Comparison of ENCODE assay signal across 15 cellular contexts in genomic region chr3:115974940-115975339, GRCh38.
A peak's percentile ranks its signal among the peaks of the same experiment; 100 is the strongest.
DNase-seq lines count a peak whose midpoint lies in the region; ATAC-seq, FAIRE-seq and TF ChIP-seq lines count a peak whose summit lies in the region.
"Had no signal": no experiment of that assay in that cellular context is flagged by ENCODE, and none has a peak within 500 bp of the region (broad histone marks: within the 10 kb centered on the region; RNA-seq: fewer than 3 reads in every experiment).

No MANE protein-coding gene starts in this region.

- no peaks in the 10 kb centered on the region for H4K20me1 ChIP-seq in hepatocyte (ENCODE audit: insufficient read depth, poor library complexity, severe bottlenecking)

- FAIRE-seq in bronchial epithelial cell (lab: Jason Lieb, UNC), result no peak
- FAIRE-seq: A204.1, G401.6, GM12891 had no signal

- H3K4me2 ChIP-seq in hepatocyte, result peak overlapping the region; percentile 4
- H3K4me2 ChIP-seq: KMS-11 had no signal

- no peak overlapping the region for H2AFZ ChIP-seq in hepatocyte
- H2AFZ ChIP-seq: GM23248 had no signal

- no peaks in the 10 kb centered on the region for H3K79me2 ChIP-seq in hepatocyte

- H3K36me3 ChIP-seq in MG63 (no peaks in the 10 kb centered on the region), bronchial epithelial cell (ENCODE audit: control insufficient read depth, insufficient read depth, low read length) (no peaks in the 10 kb centered on the region), hepatocyte (replicated peaks; ENCODE audit: insufficient read depth, low read depth) (no peaks in the 10 kb centered on the region)

- H3K4me3 ChIP-seq in MG63 (no peak overlapping the region), bronchial epithelial cell (ENCODE audit: low read depth, low read length) (no peak overlapping the region), hepatocyte (no peak overlapping the region)
- H3K4me3 ChIP-seq: GM23248 had no signal

- no peaks in the 10 kb centered on the region for H3K4me1 ChIP-seq in hepatocyte (ENCODE audit: insufficient read depth)

- TF ChIP-seq CTCF in bronchial epithelial cell (IDR thresholded peaks at IDR 0.05; ENCODE audit: insufficient read depth, low read length, severe bottlenecking) (no peak), hepatocyte (IDR thresholded peaks at IDR 0.05; ENCODE audit: poor library complexity) (no peak)

- H3K27ac ChIP-seq in hepatocyte, result no peak overlapping the region
- H3K27ac ChIP-seq: GM23248, KMS-11 had no signal

- H3K9me3 ChIP-seq in MG63 (no peaks in the 10 kb centered on the region), hepatocyte (ENCODE audit: low read depth) (no peaks in the 10 kb centered on the region)

- ATAC-seq in HG02840 (IDR thresholded peaks at IDR 0.05; ENCODE audit: low FRiP score, unreplicated experiment), result no peak

- no peaks in the 10 kb centered on the region for H3K9me2 ChIP-seq in hepatocyte (replicated peaks; ENCODE audit: insufficient read depth)

- H3K27me3 ChIP-seq in MG63, result no peaks in the 10 kb centered on the region
- no peaks in the 10 kb centered on the region for H3K27me3 ChIP-seq in bronchial epithelial cell (ENCODE audit: control insufficient read depth, insufficient read depth, low read length)
- H3K27me3 ChIP-seq in hepatocyte, result no peaks in the 10 kb centered on the region

- peak; percentile 23 for DNase-seq in Daoy (ENCODE audit: low read depth)
- DNase-seq in MG63, result peak; percentile 23
- DNase-seq in bronchial epithelial cell (ENCODE audit: low read depth), result peak; percentile 34
- no peak for DNase-seq in hepatocyte (ENCODE audit: low spot score)
- DNase-seq in NCI-H446 treated with DMSO at 0.1 percent for 48 hours (lab: John Stamatoyannopoulos, UW), result no peak
- DNase-seq in activated gamma-delta T cell (lab: John Stamatoyannopoulos, UW), result no peak
- DNase-seq in DMS114 treated with DMSO at 0.1 percent for 48 hours (lab: John Stamatoyannopoulos, UW; ENCODE audit: unreplicated experiment), result no peak
- DNase-seq: COR-L47, RPMI8226 had no signal

Comparison
In these comparisons a context has a peak if more than half of its experiments do, and no peak if none do; other contexts are left out.
1. DNase-seq: peak in Daoy (single experiment), MG63 (single experiment) and bronchial epithelial cell (single experiment); none in hepatocyte (single experiment), NCI-H446 treated with DMSO at 0.1 percent for 48 hours (single experiment), activated gamma-delta T cell (single experiment) and DMS114 treated with DMSO at 0.1 percent for 48 hours (single experiment).